In genomic region chr10:12042797-12043651, GRCh38 we compare ENCODE assay signal across 8 cellular contexts. TPM values are rescaled to one million over a fixed set of nuclear protein-coding genes. Genes with fewer than 3 reads are reported as not detected.
DNase-seq lines count a peak whose midpoint lies in the region; ATAC-seq and TF ChIP-seq lines count a peak whose summit lies in the region.

A gene with protein sequence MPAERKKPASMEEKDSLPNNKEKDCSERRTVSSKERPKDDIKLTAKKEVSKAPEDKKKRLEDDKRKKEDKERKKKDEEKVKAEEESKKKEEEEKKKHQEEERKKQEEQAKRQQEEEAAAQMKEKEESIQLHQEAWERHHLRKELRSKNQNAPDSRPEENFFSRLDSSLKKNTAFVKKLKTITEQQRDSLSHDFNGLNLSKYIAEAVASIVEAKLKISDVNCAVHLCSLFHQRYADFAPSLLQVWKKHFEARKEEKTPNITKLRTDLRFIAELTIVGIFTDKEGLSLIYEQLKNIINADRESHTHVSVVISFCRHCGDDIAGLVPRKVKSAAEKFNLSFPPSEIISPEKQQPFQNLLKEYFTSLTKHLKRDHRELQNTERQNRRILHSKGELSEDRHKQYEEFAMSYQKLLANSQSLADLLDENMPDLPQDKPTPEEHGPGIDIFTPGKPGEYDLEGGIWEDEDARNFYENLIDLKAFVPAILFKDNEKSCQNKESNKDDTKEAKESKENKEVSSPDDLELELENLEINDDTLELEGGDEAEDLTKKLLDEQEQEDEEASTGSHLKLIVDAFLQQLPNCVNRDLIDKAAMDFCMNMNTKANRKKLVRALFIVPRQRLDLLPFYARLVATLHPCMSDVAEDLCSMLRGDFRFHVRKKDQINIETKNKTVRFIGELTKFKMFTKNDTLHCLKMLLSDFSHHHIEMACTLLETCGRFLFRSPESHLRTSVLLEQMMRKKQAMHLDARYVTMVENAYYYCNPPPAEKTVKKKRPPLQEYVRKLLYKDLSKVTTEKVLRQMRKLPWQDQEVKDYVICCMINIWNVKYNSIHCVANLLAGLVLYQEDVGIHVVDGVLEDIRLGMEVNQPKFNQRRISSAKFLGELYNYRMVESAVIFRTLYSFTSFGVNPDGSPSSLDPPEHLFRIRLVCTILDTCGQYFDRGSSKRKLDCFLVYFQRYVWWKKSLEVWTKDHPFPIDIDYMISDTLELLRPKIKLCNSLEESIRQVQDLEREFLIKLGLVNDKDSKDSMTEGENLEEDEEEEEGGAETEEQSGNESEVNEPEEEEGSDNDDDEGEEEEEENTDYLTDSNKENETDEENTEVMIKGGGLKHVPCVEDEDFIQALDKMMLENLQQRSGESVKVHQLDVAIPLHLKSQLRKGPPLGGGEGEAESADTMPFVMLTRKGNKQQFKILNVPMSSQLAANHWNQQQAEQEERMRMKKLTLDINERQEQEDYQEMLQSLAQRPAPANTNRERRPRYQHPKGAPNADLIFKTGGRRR (minus strand): TSS chr10:12042809. CDS start chr10:12035423, 7,386 bp downstream.

- peak within 1 kb of the TSS; percentile 83 for H3K4me3 Mint-ChIP-seq in dendritic cell treated with granulocyte-macrophage colony-stimulating factor and Interleukin-4, amounts not matched to agents 40 ng/mL and 50 ng/mL, for 4 days

- peak within 1 kb of the TSS; percentile 100 for H3K27ac Mint-ChIP-seq in dendritic cell treated with granulocyte-macrophage colony-stimulating factor and Interleukin-4, amounts not matched to agents 40 ng/mL and 50 ng/mL, for 4 days

- H3K9me3 Mint-ChIP-seq in dendritic cell treated with granulocyte-macrophage colony-stimulating factor and Interleukin-4, amounts not matched to agents 40 ng/mL and 50 ng/mL, for 4 days, result no peaks in the 10 kb centered on the region

- H3K27ac ChIP-seq in C4-2B, result peak within 1 kb of the TSS; percentile 98

- DNase-seq in NCI-H82 (lab: John Stamatoyannopoulos, UW) (peak; percentile 98), left lobe of liver (ENCODE audit: low spot score) (peak; percentile 99)
- peak; percentile 96 to 98 for DNase-seq in activated CD4-positive, alpha-beta T cell treated with anti-CD3 and anti-CD28 coated beads, Interleukin-2, amount 50 U/mL, for 4 hours
- peak; percentile 97 for DNase-seq in stimulated activated CD4-positive, alpha-beta T cell treated with anti-CD3 and anti-CD28 coated beads, Interleukin-2, amount 100 ng/mL, for 24 hours

- peak; percentile 54 for ATAC-seq in GM19438 (IDR thresholded peaks at IDR 0.05; ENCODE audit: low read depth, unreplicated experiment)
- peak; percentile 57 for ATAC-seq in HG03571 (IDR thresholded peaks at IDR 0.05; ENCODE audit: unreplicated experiment)
- peak; percentile 92 for ATAC-seq in left lobe of liver

- TF ChIP-seq CTCF in C4-2B (conservative IDR thresholded peaks at IDR 0.05), result no peak

- H3K27me3 Mint-ChIP-seq in dendritic cell treated with granulocyte-macrophage colony-stimulating factor and Interleukin-4, amounts not matched to agents 40 ng/mL and 50 ng/mL, for 4 days, result no peaks in the 10 kb centered on the region

- intact Hi-C loops in dendritic cell treated with granulocyte-macrophage colony-stimulating factor and Interleukin-4, amounts not matched to agents 40 ng/mL and 50 ng/mL, for 4 days (cut with micrococcal nuclease), result loop anchor here (1.0 to 5.0 kb wide), 3 partner anchors 25 to 86 kb away; partner anchors contain the start of genes DHTKD1 and SEC61A2

- peaks cover 25% of the 10 kb centered on the region for H3K36me3 Mint-ChIP-seq in dendritic cell treated with granulocyte-macrophage colony-stimulating factor and Interleukin-4, amounts not matched to agents 40 ng/mL and 50 ng/mL, for 4 days (ENCODE audit: low read depth)

- H3K4me1 Mint-ChIP-seq in dendritic cell treated with granulocyte-macrophage colony-stimulating factor and Interleukin-4, amounts not matched to agents 40 ng/mL and 50 ng/mL, for 4 days (ENCODE audit: low read depth), result peaks cover 30% of the 10 kb centered on the region

RNA-seq across cellular contexts. Expression of the gene that starts here (rescaled TPM):
- 9.3 TPM for total RNA-seq in left lobe of liver

Comparison
In these comparisons a context has a peak if more than half of its experiments do, and no peak if none do; other contexts are left out.
1. Peak in every context shown above with its lines: DNase-seq, ATAC-seq and H3K27ac ChIP-seq.